In the genomic region with DNA sequence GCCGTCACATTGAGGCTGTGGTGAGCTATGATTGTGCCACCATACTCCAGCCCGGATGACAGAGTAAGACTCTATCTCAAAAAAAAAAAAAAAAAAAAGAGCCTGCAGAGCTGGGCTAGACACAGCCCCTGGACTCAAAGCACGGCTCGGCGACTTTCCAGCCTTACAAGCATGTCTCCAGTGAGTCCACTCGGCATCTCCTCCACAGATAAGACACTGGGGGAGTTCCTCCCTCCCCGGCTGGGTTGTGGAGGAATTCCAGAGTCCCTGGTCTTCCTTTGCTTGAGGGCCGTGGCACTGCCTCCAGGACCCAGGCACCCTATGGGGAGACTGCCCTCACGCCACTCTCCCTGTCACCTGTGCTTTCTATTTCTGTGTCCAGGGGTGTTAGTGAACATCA, we compare ENCODE assay signal across 18 cellular contexts. TPM values are rescaled to one million over a fixed set of nuclear protein-coding genes. Genes with fewer than 3 reads are reported as not detected.
DNase-seq lines count a peak whose midpoint lies in the region; ATAC-seq and TF ChIP-seq lines count a peak whose summit lies in the region.
"Had no signal": no experiment of that assay in that cellular context is flagged by ENCODE, and none has a peak within 500 bp of the region (broad histone marks: within the 10 kb centered on the region; RNA-seq: fewer than 3 reads in every experiment).

No MANE protein-coding gene starts in this region.

- no peak for TF ChIP-seq POLR2A in spleen (IDR thresholded peaks at IDR 0.05)

- peaks cover 0 to 5% of the 10 kb centered on the region in 2 donors for H3K27me3 Mint-ChIP-seq in natural killer cell treated with Interleukin-12 subunit alpha and Interleukin-12 subunit beta and Interleukin-15 and Interleukin-18, amount 100 ng/mL, for 72 hours
- H3K27me3 Mint-ChIP-seq in natural killer cell (ENCODE audit: low read depth in 2 of 2) = peaks cover 0 to 2% of the 10 kb centered on the region in 2 donors

- TF ChIP-seq CTCF in natural killer cell (IDR thresholded peaks at IDR 0.05) (no peak), spleen (IDR thresholded peaks at IDR 0.05 in 8 of 11, conservative IDR thresholded peaks at IDR 0.05 in 3 of 11) (no peak)

- no peak overlapping the region for H3K4me3 ChIP-seq in spleen
- H3K4me3 ChIP-seq: A549, BLaER1, GM23338 had no signal

- no peaks in the 10 kb centered on the region for H3K9me3 Mint-ChIP-seq in natural killer cell treated with Interleukin-12 subunit alpha and Interleukin-12 subunit beta and Interleukin-15 and Interleukin-18, amount 100 ng/mL, for 72 hours
- no peaks in the 10 kb centered on the region for H3K9me3 Mint-ChIP-seq in natural killer cell
- H3K9me3 Mint-ChIP-seq: CD4-positive, alpha-beta memory T cell; GM23338 had no signal

- H3K36me3 ChIP-seq in spleen = peaks cover 0 to 74% (median 0%) of the 10 kb centered on the region in 6 donors
- H3K36me3 ChIP-seq: BLaER1 had no signal

- H3K36me3 Mint-ChIP-seq in natural killer cell treated with Interleukin-12 subunit alpha and Interleukin-12 subunit beta and Interleukin-15 and Interleukin-18, amount 100 ng/mL, for 72 hours = no peaks in the 10 kb centered on the region
- no peaks in the 10 kb centered on the region for H3K36me3 Mint-ChIP-seq in natural killer cell
- H3K36me3 Mint-ChIP-seq: CD14-positive monocyte; CD4-positive, alpha-beta memory T cell had no signal

- no peaks in the 10 kb centered on the region for H3K4me1 Mint-ChIP-seq in natural killer cell treated with Interleukin-12 subunit alpha and Interleukin-12 subunit beta and Interleukin-15 and Interleukin-18, amount 100 ng/mL, for 72 hours (ENCODE audit: low read depth in 2 of 2)
- no peaks in the 10 kb centered on the region for H3K4me1 Mint-ChIP-seq in natural killer cell
- H3K4me1 Mint-ChIP-seq: CD14-positive monocyte; CD4-positive, alpha-beta memory T cell had no signal

- no peaks in the 10 kb centered on the region for H3K9me3 ChIP-seq in spleen
- H3K9me3 ChIP-seq: A549, BLaER1 had no signal

- ATAC-seq in Right ventricle myocardium inferior (no peak), Right ventricle myocardium superior (ENCODE audit: poor library complexity) (no peak), natural killer cell (no peak)
- peak in 1 of 2 donors; percentile 22 for ATAC-seq in natural killer cell treated with Interleukin-12 subunit alpha and Interleukin-12 subunit beta and Interleukin-15 and Interleukin-18, amount 100 ng/mL, for 72 hours
- ATAC-seq: A549, GM23338 had no signal

- intact Hi-C loops in Right ventricle myocardium inferior (cut with DNase I) = no loop called here
- intact Hi-C loops in Right ventricle myocardium superior (cut with DNase I) = no loop called here
- intact Hi-C loops in natural killer cell (cut with micrococcal nuclease) = no loop called here
- intact Hi-C loops in spleen (cut with DNase I; ENCODE audit: low total_unique reads) = no loop called here

- no peak overlapping the region for H3K27ac ChIP-seq in spleen
- H3K27ac ChIP-seq: 22Rv1, A549, BLaER1, HL-60 had no signal

- 87 to 95% (median 93%) methylated on average over 9 of the region's 9 CpGs for WGBS in spleen, 5 donors

- DNase-seq in Right ventricle myocardium inferior (ENCODE audit: missing footprints) = peak; percentile 61
- DNase-seq in Right ventricle myocardium superior = no peak
- peak; percentile 39 for DNase-seq in natural killer cell treated with Interleukin-12 subunit alpha and Interleukin-12 subunit beta and Interleukin-15 and Interleukin-18, amount 100 ng/mL, for 72 hours (ENCODE audit: low spot score)
- DNase-seq in natural killer cell = no peak
- peak; percentile 54 for DNase-seq in spleen
- DNase-seq in NCI-H2029 treated with DMSO at 0.1 percent for 48 hours (lab: John Stamatoyannopoulos, UW) = no peak
- no peak for DNase-seq in NCI-H1436 (lab: John Stamatoyannopoulos, UW)
- DNase-seq: CD4-positive, alpha-beta memory T cell; DMS153; DMS79; GDM1; HCEC 1CT had no signal

- H3K4me3 Mint-ChIP-seq in natural killer cell treated with Interleukin-12 subunit alpha and Interleukin-12 subunit beta and Interleukin-15 and Interleukin-18, amount 100 ng/mL, for 72 hours = no peak overlapping the region
- H3K4me3 Mint-ChIP-seq in natural killer cell = no peak overlapping the region
- H3K4me3 Mint-ChIP-seq: CD14-positive monocyte, GM23338 had no signal

- no peak overlapping the region for H3K27ac Mint-ChIP-seq in natural killer cell treated with Interleukin-12 subunit alpha and Interleukin-12 subunit beta and Interleukin-15 and Interleukin-18, amount 100 ng/mL, for 72 hours
- H3K27ac Mint-ChIP-seq in natural killer cell = no peak overlapping the region
- H3K27ac Mint-ChIP-seq: CD14-positive monocyte, GM23338 had no signal

- no peaks in the 10 kb centered on the region for H3K4me1 ChIP-seq in spleen
- H3K4me1 ChIP-seq: A549 had no signal

- H3K27me3 ChIP-seq in spleen (replicated peaks in 1 of 7) = peaks cover 0 to 4% (median 0%) of the 10 kb centered on the region in 7 donors
- H3K27me3 ChIP-seq: BLaER1 had no signal

RNA-seq across cellular contexts. Expression of a gene that starts 30.9 kb away (rescaled TPM):
- total RNA-seq in Right ventricle myocardium inferior = 848 TPM
- 756 TPM for total RNA-seq in Right ventricle myocardium superior
- 1,000 to 10,000 TPM in 1 of 2 donors, 100 to 1,000 TPM in 1; 623 to 1,027 TPM for total RNA-seq in natural killer cell treated with Interleukin-12 subunit alpha and Interleukin-12 subunit beta and Interleukin-15 and Interleukin-18, amount 100 ng/mL, for 72 hours
- 100 to 1,000 TPM; 797 to 996 (median 940) TPM for total RNA-seq in natural killer cell
- 1,000 to 10,000 TPM in 5 of 7 donors, 100 to 1,000 TPM in 2; 876 to 1,551 (median 1,095) TPM for total RNA-seq in spleen
- over 10,000 TPM in 2 of 3 donors, 1,000 to 10,000 TPM in 1; 8,439 to 10,502 (median 10,023) TPM for polyA plus RNA-seq in spleen

Comparison
In these comparisons a context has a peak if more than half of its experiments do, and no peak if none do; other contexts are left out.
1. DNase-seq: peak in Right ventricle myocardium inferior (single experiment), natural killer cell treated with Interleukin-12 subunit alpha and Interleukin-12 subunit beta and Interleukin-15 and Interleukin-18, amount 100 ng/mL, for 72 hours (single experiment) and spleen (single experiment); none in Right ventricle myocardium superior (single experiment), natural killer cell (single experiment), NCI-H2029 treated with DMSO at 0.1 percent for 48 hours (single experiment) and NCI-H1436 (single experiment).